In the genomic region with DNA sequence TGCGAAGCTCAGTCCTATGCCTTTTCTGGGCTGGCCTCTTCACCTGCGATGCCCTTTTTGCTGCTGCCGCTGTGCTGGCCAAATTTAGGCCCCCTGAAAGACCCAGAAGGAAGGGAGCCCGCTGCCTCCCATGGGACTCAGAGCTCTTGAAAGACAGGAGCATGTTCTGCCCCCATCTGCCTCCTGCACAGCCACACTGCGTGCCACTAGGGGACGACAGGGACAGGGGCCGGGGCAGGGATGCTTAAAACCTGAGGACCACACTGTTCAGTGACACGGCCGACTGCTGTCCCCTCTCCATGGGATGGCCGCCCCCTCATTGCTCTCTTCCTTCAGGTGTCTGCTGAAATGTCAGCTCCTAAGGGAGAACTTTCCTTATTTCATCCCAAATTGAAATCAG, we compare ENCODE assay signal across 1 cellular context.
TF ChIP-seq lines count a peak whose summit lies in the region.

No MANE protein-coding gene starts in this region.

TF ChIP-seq in GM23338, 12 proteins besides CTCF, POLR2A, EP300 and RAD21 (continued from another document):
- TF ChIP-seq, protein P1, sequence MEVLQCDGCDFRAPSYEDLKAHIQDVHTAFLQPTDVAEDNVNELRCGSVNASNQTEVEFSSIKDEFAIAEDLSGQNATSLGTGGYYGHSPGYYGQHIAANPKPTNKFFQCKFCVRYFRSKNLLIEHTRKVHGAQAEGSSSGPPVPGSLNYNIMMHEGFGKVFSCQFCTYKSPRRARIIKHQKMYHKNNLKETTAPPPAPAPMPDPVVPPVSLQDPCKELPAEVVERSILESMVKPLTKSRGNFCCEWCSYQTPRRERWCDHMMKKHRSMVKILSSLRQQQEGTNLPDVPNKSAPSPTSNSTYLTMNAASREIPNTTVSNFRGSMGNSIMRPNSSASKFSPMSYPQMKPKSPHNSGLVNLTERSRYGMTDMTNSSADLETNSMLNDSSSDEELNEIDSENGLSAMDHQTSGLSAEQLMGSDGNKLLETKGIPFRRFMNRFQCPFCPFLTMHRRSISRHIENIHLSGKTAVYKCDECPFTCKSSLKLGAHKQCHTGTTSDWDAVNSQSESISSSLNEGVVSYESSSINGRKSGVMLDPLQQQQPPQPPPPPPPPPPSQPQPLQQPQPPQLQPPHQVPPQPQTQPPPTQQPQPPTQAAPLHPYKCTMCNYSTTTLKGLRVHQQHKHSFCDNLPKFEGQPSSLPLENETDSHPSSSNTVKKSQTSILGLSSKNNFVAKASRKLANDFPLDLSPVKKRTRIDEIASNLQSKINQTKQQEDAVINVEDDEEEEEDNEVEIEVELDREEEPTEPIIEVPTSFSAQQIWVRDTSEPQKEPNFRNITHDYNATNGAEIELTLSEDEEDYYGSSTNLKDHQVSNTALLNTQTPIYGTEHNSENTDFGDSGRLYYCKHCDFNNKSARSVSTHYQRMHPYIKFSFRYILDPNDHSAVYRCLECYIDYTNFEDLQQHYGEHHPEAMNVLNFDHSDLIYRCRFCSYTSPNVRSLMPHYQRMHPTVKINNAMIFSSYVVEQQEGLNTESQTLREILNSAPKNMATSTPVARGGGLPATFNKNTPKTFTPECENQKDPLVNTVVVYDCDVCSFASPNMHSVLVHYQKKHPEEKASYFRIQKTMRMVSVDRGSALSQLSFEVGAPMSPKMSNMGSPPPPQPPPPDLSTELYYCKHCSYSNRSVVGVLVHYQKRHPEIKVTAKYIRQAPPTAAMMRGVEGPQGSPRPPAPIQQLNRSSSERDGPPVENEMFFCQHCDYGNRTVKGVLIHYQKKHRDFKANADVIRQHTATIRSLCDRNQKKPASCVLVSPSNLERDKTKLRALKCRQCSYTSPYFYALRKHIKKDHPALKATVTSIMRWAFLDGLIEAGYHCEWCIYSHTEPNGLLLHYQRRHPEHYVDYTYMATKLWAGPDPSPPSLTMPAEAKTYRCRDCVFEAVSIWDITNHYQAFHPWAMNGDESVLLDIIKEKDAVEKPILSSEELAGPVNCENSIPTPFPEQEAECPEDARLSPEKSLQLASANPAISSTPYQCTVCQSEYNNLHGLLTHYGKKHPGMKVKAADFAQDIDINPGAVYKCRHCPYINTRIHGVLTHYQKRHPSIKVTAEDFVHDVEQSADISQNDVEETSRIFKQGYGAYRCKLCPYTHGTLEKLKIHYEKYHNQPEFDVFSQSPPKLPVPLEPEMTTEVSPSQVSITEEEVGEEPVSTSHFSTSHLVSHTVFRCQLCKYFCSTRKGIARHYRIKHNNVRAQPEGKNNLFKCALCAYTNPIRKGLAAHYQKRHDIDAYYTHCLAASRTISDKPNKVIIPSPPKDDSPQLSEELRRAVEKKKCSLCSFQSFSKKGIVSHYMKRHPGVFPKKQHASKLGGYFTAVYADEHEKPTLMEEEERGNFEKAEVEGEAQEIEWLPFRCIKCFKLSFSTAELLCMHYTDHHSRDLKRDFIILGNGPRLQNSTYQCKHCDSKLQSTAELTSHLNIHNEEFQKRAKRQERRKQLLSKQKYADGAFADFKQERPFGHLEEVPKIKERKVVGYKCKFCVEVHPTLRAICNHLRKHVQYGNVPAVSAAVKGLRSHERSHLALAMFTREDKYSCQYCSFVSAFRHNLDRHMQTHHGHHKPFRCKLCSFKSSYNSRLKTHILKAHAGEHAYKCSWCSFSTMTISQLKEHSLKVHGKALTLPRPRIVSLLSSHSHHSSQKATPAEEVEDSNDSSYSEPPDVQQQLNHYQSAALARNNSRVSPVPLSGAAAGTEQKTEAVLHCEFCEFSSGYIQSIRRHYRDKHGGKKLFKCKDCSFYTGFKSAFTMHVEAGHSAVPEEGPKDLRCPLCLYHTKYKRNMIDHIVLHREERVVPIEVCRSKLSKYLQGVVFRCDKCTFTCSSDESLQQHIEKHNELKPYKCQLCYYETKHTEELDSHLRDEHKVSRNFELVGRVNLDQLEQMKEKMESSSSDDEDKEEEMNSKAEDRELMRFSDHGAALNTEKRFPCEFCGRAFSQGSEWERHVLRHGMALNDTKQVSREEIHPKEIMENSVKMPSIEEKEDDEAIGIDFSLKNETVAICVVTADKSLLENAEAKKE (CRISPR knock-in tag; IDR thresholded peaks at IDR 0.05), result no peak
- TF ChIP-seq EZH2 (IDR thresholded peaks at IDR 0.05; ENCODE audit: low read depth, unreplicated experiment) (no peak), POLR2AphosphoS5 (IDR thresholded peaks at IDR 0.05; ENCODE audit: low read depth) (no peak), ZNF114 (CRISPR knock-in tag; IDR thresholded peaks at IDR 0.05) (no peak)
- TF ChIP-seq, protein P2, sequence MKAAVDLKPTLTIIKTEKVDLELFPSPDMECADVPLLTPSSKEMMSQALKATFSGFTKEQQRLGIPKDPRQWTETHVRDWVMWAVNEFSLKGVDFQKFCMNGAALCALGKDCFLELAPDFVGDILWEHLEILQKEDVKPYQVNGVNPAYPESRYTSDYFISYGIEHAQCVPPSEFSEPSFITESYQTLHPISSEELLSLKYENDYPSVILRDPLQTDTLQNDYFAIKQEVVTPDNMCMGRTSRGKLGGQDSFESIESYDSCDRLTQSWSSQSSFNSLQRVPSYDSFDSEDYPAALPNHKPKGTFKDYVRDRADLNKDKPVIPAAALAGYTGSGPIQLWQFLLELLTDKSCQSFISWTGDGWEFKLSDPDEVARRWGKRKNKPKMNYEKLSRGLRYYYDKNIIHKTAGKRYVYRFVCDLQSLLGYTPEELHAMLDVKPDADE (IDR thresholded peaks at IDR 0.05), result no peak
TF ChIP-seq in GM23338: peak in this region for 0.
